In the genomic region with DNA sequence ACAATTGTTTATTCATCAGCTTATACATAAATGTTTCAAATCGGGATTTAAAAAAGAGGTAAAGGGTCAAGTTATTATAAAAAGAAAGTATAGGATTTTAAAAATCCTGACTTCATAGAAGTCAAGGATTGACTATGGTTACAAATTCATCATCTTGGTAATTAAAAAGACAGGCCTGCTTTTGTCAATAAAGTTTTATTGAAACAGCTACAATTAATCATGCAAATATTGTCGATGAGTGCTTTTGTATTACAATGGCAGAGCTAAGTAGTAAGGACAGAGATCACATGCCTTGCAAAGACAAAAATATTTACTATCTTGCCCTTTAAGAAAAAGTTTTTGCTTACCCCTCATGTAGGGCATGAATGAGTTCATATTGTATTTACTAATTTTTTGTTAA, we compare ENCODE assay signal across 28 cellular contexts.
"Had no signal": no experiment of that assay in that cellular context is flagged by ENCODE, and none has a peak within 500 bp of the region (broad histone marks: within the 10 kb centered on the region; RNA-seq: fewer than 3 reads in every experiment).

No MANE protein-coding gene starts in this region.

- H3K36me3 ChIP-seq: colonic mucosa, esophagus muscularis mucosa, esophagus squamous epithelium, gastrocnemius medialis, gastroesophageal sphincter had no signal

- H3K27ac ChIP-seq: colonic mucosa, coronary artery, dorsolateral prefrontal cortex, epithelial cell of prostate, esophagus muscularis mucosa, esophagus squamous epithelium, foreskin keratinocyte, gastrocnemius medialis, gastroesophageal sphincter, heart left ventricle, heart right ventricle had no signal

- H3K4me3 ChIP-seq: colonic mucosa, coronary artery, dorsolateral prefrontal cortex, esophagus muscularis mucosa, esophagus squamous epithelium, gastrocnemius medialis, gastroesophageal sphincter, heart left ventricle, heart right ventricle had no signal

- H3K4me1 ChIP-seq: colonic mucosa, esophagus muscularis mucosa, esophagus squamous epithelium, gastrocnemius medialis, gastroesophageal sphincter, heart left ventricle, heart right ventricle had no signal

- H3K9me3 ChIP-seq: colonic mucosa, esophagus muscularis mucosa, esophagus squamous epithelium, gastrocnemius medialis, gastroesophageal sphincter, heart left ventricle, heart right ventricle had no signal

- DNase-seq: colonic mucosa; cortex of kidney; dermis blood vessel endothelial cell; dorsolateral prefrontal cortex; effector CD4-positive, alpha-beta T cell; effector CD8-positive, alpha-beta T cell; effector memory CD4-positive, alpha-beta T cell; effector memory CD8-positive, alpha-beta T cell; endodermal cell; erythroblast; esophagus squamous epithelium; foreskin fibroblast; foreskin keratinocyte; foreskin melanocyte; gastrocnemius medialis; glutamatergic neuron; head of caudate nucleus; heart left ventricle; heart right ventricle had no signal

- ATAC-seq: effector memory CD8-positive, alpha-beta T cell; esophagus mucosa; foreskin keratinocyte; gastrocnemius medialis; gastroesophageal sphincter; heart left ventricle; heart right ventricle had no signal

- H3K27me3 ChIP-seq: colonic mucosa, dorsolateral prefrontal cortex, esophagus muscularis mucosa, esophagus squamous epithelium, foreskin keratinocyte, gastrocnemius medialis, gastroesophageal sphincter, heart left ventricle, heart right ventricle had no signal

- FAIRE-seq: colon, endometrium, endothelial cell of umbilical vein, frontal cortex had no signal
